In the genomic region with DNA sequence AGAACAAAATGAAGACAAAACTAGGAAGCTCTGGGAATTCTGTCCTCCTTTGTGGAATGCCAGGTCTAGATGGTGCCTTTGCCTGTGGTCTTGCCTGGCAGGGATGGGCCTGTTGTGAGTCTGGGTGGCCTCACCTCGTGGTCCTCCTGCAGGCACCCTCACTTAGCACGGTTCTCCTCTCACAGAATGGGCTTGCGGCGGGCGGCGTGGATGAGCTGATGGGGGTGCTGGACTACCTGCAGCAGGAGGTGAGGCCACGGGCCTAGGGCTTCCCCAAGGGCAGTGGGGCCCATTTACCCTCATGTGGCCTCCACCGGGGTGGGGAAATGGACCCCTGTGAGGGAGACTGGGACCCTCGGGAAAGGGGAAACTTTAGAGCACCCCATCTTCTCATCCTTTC, we compare ENCODE assay signal across 23 cellular contexts.
"Had no signal": no experiment of that assay in that cellular context is flagged by ENCODE, and none has a peak within 500 bp of the region (broad histone marks: within the 10 kb centered on the region; RNA-seq: fewer than 3 reads in every experiment).

No MANE protein-coding gene starts in this region.

- H3K4me3 Mint-ChIP-seq: dendritic cell treated with granulocyte-macrophage colony-stimulating factor and Interleukin-4, amounts not matched to agents 40 ng/mL and 50 ng/mL, for 4 days; effector memory CD8-positive, alpha-beta T cell; endodermal cell had no signal

- H3K9me3 ChIP-seq: colonic mucosa, esophagus muscularis mucosa, esophagus squamous epithelium, gastrocnemius medialis, gastroesophageal sphincter, heart left ventricle, heart right ventricle had no signal

- H3K9me3 Mint-ChIP-seq: dendritic cell treated with granulocyte-macrophage colony-stimulating factor and Interleukin-4, amounts not matched to agents 40 ng/mL and 50 ng/mL, for 4 days; effector memory CD8-positive, alpha-beta T cell; endodermal cell had no signal

- H3K27ac ChIP-seq: colonic mucosa, coronary artery, epithelial cell of prostate, esophagus muscularis mucosa, esophagus squamous epithelium, foreskin keratinocyte, gastrocnemius medialis, gastroesophageal sphincter, heart left ventricle, heart right ventricle had no signal

- ATAC-seq: effector memory CD8-positive, alpha-beta T cell; foreskin keratinocyte; gastrocnemius medialis; gastroesophageal sphincter; heart left ventricle had no signal

- H3K27ac Mint-ChIP-seq: dendritic cell treated with granulocyte-macrophage colony-stimulating factor and Interleukin-4, amounts not matched to agents 40 ng/mL and 50 ng/mL, for 4 days; effector memory CD8-positive, alpha-beta T cell; endodermal cell had no signal

- H3K36me3 ChIP-seq: colonic mucosa, esophagus muscularis mucosa, esophagus squamous epithelium, gastrocnemius medialis, gastroesophageal sphincter, heart left ventricle, heart right ventricle had no signal

- H3K4me3 ChIP-seq: colonic mucosa, coronary artery, esophagus muscularis mucosa, esophagus squamous epithelium, gastrocnemius medialis, gastroesophageal sphincter, heart left ventricle, heart right ventricle had no signal

- H3K27me3 ChIP-seq: colonic mucosa, dorsolateral prefrontal cortex, esophagus muscularis mucosa, esophagus squamous epithelium, foreskin keratinocyte, gastrocnemius medialis, heart left ventricle had no signal

- DNase-seq: colonic mucosa; cortex of kidney; dermis blood vessel endothelial cell; dorsolateral prefrontal cortex; effector CD4-positive, alpha-beta T cell; effector CD8-positive, alpha-beta T cell; effector memory CD4-positive, alpha-beta T cell; effector memory CD8-positive, alpha-beta T cell; endodermal cell; erythroblast; esophagus squamous epithelium; foreskin fibroblast; foreskin keratinocyte; foreskin melanocyte; gastrocnemius medialis; glutamatergic neuron; heart right ventricle had no signal

- H3K4me1 ChIP-seq: colonic mucosa, esophagus muscularis mucosa, foreskin keratinocyte, gastrocnemius medialis, gastroesophageal sphincter, heart left ventricle, heart right ventricle had no signal
